ENCODE assay signal across 8 cellular contexts in the genomic region with DNA sequence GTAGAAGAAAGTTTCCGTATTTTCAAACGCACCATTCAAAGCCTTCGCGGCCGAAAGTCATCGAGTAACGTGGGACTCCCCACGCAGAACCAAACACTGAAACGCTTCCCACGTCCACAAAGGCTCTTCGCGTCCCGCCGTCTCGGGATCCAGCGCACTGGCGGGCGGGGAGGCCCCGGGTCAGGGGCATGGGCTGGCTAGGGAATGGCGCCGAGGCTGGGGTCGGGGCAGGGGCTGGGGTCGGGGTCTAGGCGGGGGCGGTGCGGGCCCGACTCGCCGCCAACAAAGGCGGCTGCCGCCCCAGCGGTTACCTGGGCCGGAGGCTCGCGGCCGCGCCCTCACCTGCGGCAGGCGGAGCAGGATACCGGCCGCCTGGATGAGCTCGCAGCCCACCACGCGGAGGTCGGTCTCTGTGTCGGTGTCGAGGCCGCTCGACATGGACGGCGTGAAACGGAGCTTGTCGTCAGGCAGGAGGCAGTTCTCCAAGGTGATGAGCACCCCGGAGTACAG. TPM values are rescaled to one million over a fixed set of nuclear protein-coding genes. Genes with fewer than 3 reads are reported as not detected.
DNase-seq lines count a peak whose midpoint lies in the region; ATAC-seq and TF ChIP-seq lines count a peak whose summit lies in the region.

No MANE protein-coding gene starts in this region.

- peak overlapping the region; percentile 87 for H3K4me3 ChIP-seq in AG09309 (ENCODE audit: control insufficient read depth, low read depth, low read length)
- H3K4me3 ChIP-seq in LNCaP clone FGC (ENCODE audit: low read depth, low read length) = peak overlapping the region; percentile 99
- peak overlapping the region; percentile 89 to 94 for H3K4me3 ChIP-seq in duodenal mucosa (ENCODE audit: low read depth in 1 of 2, low read length in 2 of 2)

- H3K4me3 Mint-ChIP-seq in natural killer cell treated with Interleukin-12 subunit alpha and Interleukin-12 subunit beta and Interleukin-15 and Interleukin-18, amount 100 ng/mL, for 72 hours = peak overlapping the region; percentile 99

- H3K4me1 ChIP-seq in duodenal mucosa (ENCODE audit: control insufficient read depth in 1 of 2, insufficient read depth in 2 of 2, low read length in 2 of 2) = peaks cover 29% of the 10 kb centered on the region in 2 donors

- peaks cover 20% of the 10 kb centered on the region for H3K36me3 Mint-ChIP-seq in natural killer cell treated with Interleukin-12 subunit alpha and Interleukin-12 subunit beta and Interleukin-15 and Interleukin-18, amount 100 ng/mL, for 72 hours

- no peaks in the 10 kb centered on the region for H3K9me3 Mint-ChIP-seq in natural killer cell treated with Interleukin-12 subunit alpha and Interleukin-12 subunit beta and Interleukin-15 and Interleukin-18, amount 100 ng/mL, for 72 hours

- H3K36me3 ChIP-seq in duodenal mucosa (ENCODE audit: control insufficient read depth in 1 of 2, insufficient read depth in 2 of 2, low read length in 2 of 2) = peaks cover 39 to 62% of the 10 kb centered on the region in 2 donors

- H3K27me3 Mint-ChIP-seq in natural killer cell treated with Interleukin-12 subunit alpha and Interleukin-12 subunit beta and Interleukin-15 and Interleukin-18, amount 100 ng/mL, for 72 hours = no peaks in the 10 kb centered on the region

- TF ChIP-seq CTCF in AG09309 (IDR thresholded peaks at IDR 0.05; ENCODE audit: control insufficient read depth, insufficient read depth, low read depth, low read length, missing control alignments) = no peak
- no peak for TF ChIP-seq CTCF in LNCaP clone FGC (IDR thresholded peaks at IDR 0.05; ENCODE audit: control insufficient read depth, extremely low read depth, insufficient read depth)

- H3K9ac ChIP-seq in duodenal mucosa (ENCODE audit: low read depth in 1 of 2, low read length in 2 of 2) = peak overlapping the region; percentile 77

- peaks cover 31 to 34% of the 10 kb centered on the region in 2 donors for H3K4me1 Mint-ChIP-seq in natural killer cell treated with Interleukin-12 subunit alpha and Interleukin-12 subunit beta and Interleukin-15 and Interleukin-18, amount 100 ng/mL, for 72 hours (ENCODE audit: low read depth in 2 of 2)

- no peaks in the 10 kb centered on the region for H3K9me3 ChIP-seq in duodenal mucosa (ENCODE audit: control insufficient read depth in 1 of 2, low read length in 2 of 2)

- H3K27me3 ChIP-seq in duodenal mucosa (ENCODE audit: control insufficient read depth in 1 of 2, insufficient read depth in 2 of 2, low read length in 2 of 2) = no peaks in the 10 kb centered on the region

- ATAC-seq in GM21360 (IDR thresholded peaks at IDR 0.05; ENCODE audit: unreplicated experiment) (peak; percentile 21), GM19397 (IDR thresholded peaks at IDR 0.05; ENCODE audit: unreplicated experiment) (no peak)
- ATAC-seq in natural killer cell treated with Interleukin-12 subunit alpha and Interleukin-12 subunit beta and Interleukin-15 and Interleukin-18, amount 100 ng/mL, for 72 hours = peak; percentile 1

- H3K27ac ChIP-seq in duodenal mucosa (ENCODE audit: low read depth, low read length) = peak overlapping the region; percentile 70

- H3K27ac Mint-ChIP-seq in natural killer cell treated with Interleukin-12 subunit alpha and Interleukin-12 subunit beta and Interleukin-15 and Interleukin-18, amount 100 ng/mL, for 72 hours = peak overlapping the region; percentile 81 to 91

- DNase-seq in AG09309 (ENCODE audit: low read depth) (no peak), LNCaP clone FGC (ENCODE audit: low read depth) (no peak), NCI-H2196 treated with DMSO at 0.1 percent for 48 hours (lab: John Stamatoyannopoulos, UW; ENCODE audit: unreplicated experiment) (no peak), amniotic stem cell (lab: John Stamatoyannopoulos, UW) (no peak)
- no peak for DNase-seq in natural killer cell treated with Interleukin-12 subunit alpha and Interleukin-12 subunit beta and Interleukin-15 and Interleukin-18, amount 100 ng/mL, for 72 hours (ENCODE audit: low spot score)

RNA-seq across cellular contexts. Expression of a gene that starts 0.4 kb away (rescaled TPM):
- 100 to 1,000 TPM; 124 to 196 TPM for total RNA-seq in natural killer cell treated with Interleukin-12 subunit alpha and Interleukin-12 subunit beta and Interleukin-15 and Interleukin-18, amount 100 ng/mL, for 72 hours

RNA-seq across cellular contexts. Expression of a gene that starts 8.4 kb away (rescaled TPM):
- 100 to 1,000 TPM; 138 to 175 TPM for total RNA-seq in natural killer cell treated with Interleukin-12 subunit alpha and Interleukin-12 subunit beta and Interleukin-15 and Interleukin-18, amount 100 ng/mL, for 72 hours

RNA-seq across cellular contexts. Expression of a gene that starts 22.3 kb away (rescaled TPM):
- not detected for total RNA-seq in natural killer cell treated with Interleukin-12 subunit alpha and Interleukin-12 subunit beta and Interleukin-15 and Interleukin-18, amount 100 ng/mL, for 72 hours

RNA-seq across cellular contexts. Expression of a gene that starts 23.7 kb away (rescaled TPM):
- 100 to 1,000 TPM; 106 to 216 TPM for total RNA-seq in natural killer cell treated with Interleukin-12 subunit alpha and Interleukin-12 subunit beta and Interleukin-15 and Interleukin-18, amount 100 ng/mL, for 72 hours

RNA-seq across cellular contexts. Expression of a gene that starts 36.8 kb away (rescaled TPM):
- total RNA-seq in natural killer cell treated with Interleukin-12 subunit alpha and Interleukin-12 subunit beta and Interleukin-15 and Interleukin-18, amount 100 ng/mL, for 72 hours = 1 to 10 TPM; 1.3 to 7.7 TPM
